ENCODE assay signal across 1 cellular context in genomic region chr19:47483800-47484690, GRCh38.
A peak's percentile ranks its signal among the peaks of the same experiment; 100 is the strongest.
TF ChIP-seq lines count a peak whose summit lies in the region.

Gene KPTN, minus strand, starts transcription at chr19:47484219. Its CDS starts 59 bp downstream, at chr19:47484160.

TF ChIP-seq in HepG2, 621 proteins besides CTCF, POLR2A, EP300 and RAD21 (continued from another document and continues in another):
- TF ChIP-seq MLXIP (CRISPR knock-in tag; IDR thresholded peaks at IDR 0.05; ENCODE audit: borderline replicate concordance) (no peak), ZFP1 (CRISPR knock-in tag; IDR thresholded peaks at IDR 0.05) (no peak), MIER2 (CRISPR knock-in tag; IDR thresholded peaks at IDR 0.05) (0 out of 2 replicates have a peak, but pooled peaks have one; percentile 36), ZNF224 (CRISPR knock-in tag; IDR thresholded peaks at IDR 0.05) (no peak), ZNF101 (CRISPR knock-in tag; IDR thresholded peaks at IDR 0.05; ENCODE audit: borderline replicate concordance, low read depth) (no peak), KLF6 (CRISPR knock-in tag; IDR thresholded peaks at IDR 0.05) (0 out of 2 replicates have a peak, but pooled peaks have one; percentile 12), PLSCR1 (CRISPR knock-in tag; IDR thresholded peaks at IDR 0.05; ENCODE audit: borderline replicate concordance) (no peak), MTF2 (CRISPR knock-in tag; IDR thresholded peaks at IDR 0.05; ENCODE audit: borderline replicate concordance) (no peak; the same call in 1 of the 2 replicates), PITX1 (CRISPR knock-in tag; IDR thresholded peaks at IDR 0.05) (0 out of 2 replicates have a peak, but pooled peaks have one; percentile 29), SAP130 (CRISPR knock-in tag; IDR thresholded peaks at IDR 0.05; ENCODE audit: low read depth) (peak; percentile 67; the same call in 1 of the 2 replicates), ATAD3A (CRISPR knock-in tag; IDR thresholded peaks at IDR 0.05) (no peak), HNF1B (CRISPR knock-in tag; IDR thresholded peaks at IDR 0.05) (peak; percentile 21; the same call in 1 of the 2 replicates), REL (CRISPR knock-in tag; conservative IDR thresholded peaks at IDR 0.05) (no peak), HIVEP1 (CRISPR knock-in tag; IDR thresholded peaks at IDR 0.05) (peak; percentile 87), E2F2 (CRISPR knock-in tag; IDR thresholded peaks at IDR 0.05; ENCODE audit: borderline replicate concordance) (peak; percentile 72; the same call in 1 of the 2 replicates), ZNF317 (CRISPR knock-in tag; IDR thresholded peaks at IDR 0.05) (peak; percentile 81; the same call in 1 of the 2 replicates), ETV6 (CRISPR knock-in tag; conservative IDR thresholded peaks at IDR 0.05) (no peak), TBP (CRISPR knock-in tag; IDR thresholded peaks at IDR 0.05) (no peak), EHMT2 (IDR thresholded peaks at IDR 0.05; ENCODE audit: borderline replicate concordance, low read depth, low read length) (no peak), NR2F1 (CRISPR knock-in tag; IDR thresholded peaks at IDR 0.05) (0 out of 4 replicates have a peak, but pooled peaks of 1 of the 2 experiments have one; percentile 13), ZNF597 (CRISPR knock-in tag; IDR thresholded peaks at IDR 0.05) (no peak), MAFG (CRISPR knock-in tag; IDR thresholded peaks at IDR 0.05) (no peak), WIZ (CRISPR knock-in tag; IDR thresholded peaks at IDR 0.05) (0 out of 2 replicates have a peak, but pooled peaks have one; percentile 49), KIAA2018 (CRISPR knock-in tag; IDR thresholded peaks at IDR 0.05; ENCODE audit: borderline replicate concordance) (no peak), ZNF263 (CRISPR knock-in tag; IDR thresholded peaks at IDR 0.05) (peak; percentile 51; the same call in 1 of the 2 replicates), ZSCAN22 (CRISPR knock-in tag; IDR thresholded peaks at IDR 0.05) (no peak), ZNF770 (CRISPR knock-in tag; IDR thresholded peaks at IDR 0.05) (peak; percentile 5; the same call in 1 of the 2 replicates), ZBTB44 (CRISPR knock-in tag; IDR thresholded peaks at IDR 0.05) (no peak), BCL3 (CRISPR knock-in tag; IDR thresholded peaks at IDR 0.05) (no peak), SMAD9 (CRISPR knock-in tag; IDR thresholded peaks at IDR 0.05) (no peak), ATF6 (CRISPR knock-in tag; conservative IDR thresholded peaks at IDR 0.05) (no peak)
